ENCODE assay signal across 26 cellular contexts in genomic region chr1:111976332-111976731, GRCh38. TPM values are rescaled to one million over a fixed set of nuclear protein-coding genes. Genes with fewer than 3 reads are reported as not detected.
DNase-seq lines count a peak whose midpoint lies in the region; ATAC-seq, FAIRE-seq and TF ChIP-seq lines count a peak whose summit lies in the region.
"Had no signal": no experiment of that assay in that cellular context is flagged by ENCODE, and none has a peak within 500 bp of the region (broad histone marks: within the 10 kb centered on the region; RNA-seq: fewer than 3 reads in every experiment).

No MANE protein-coding gene starts in this region.

- H3K36me3 ChIP-seq in HepG2 (replicated peaks in 1 of 2; ENCODE audit: control insufficient read depth in 1 of 2, insufficient read depth in 2 of 2, low read length in 2 of 2) (no peaks in the 10 kb centered on the region), smooth muscle cell (ENCODE audit: low read depth) (no peaks in the 10 kb centered on the region)
- H3K36me3 ChIP-seq: neutrophil had no signal

- POLR2A ChIA-PET in HepG2 (lab: Yijun Ruan, JAX), result no interaction called here

- CTCF ChIA-PET in HepG2 (lab: Yijun Ruan, JAX; ENCODE audit: low intra/inter-chr PET ratio, low total read pairs), result no interaction called here

- H3K4me1 ChIP-seq in HepG2 (ENCODE audit: insufficient read depth, low read length) (peaks cover 41% of the 10 kb centered on the region), smooth muscle cell (ENCODE audit: low read depth) (peaks cover 2% of the 10 kb centered on the region)
- H3K4me1 ChIP-seq: suprapubic skin had no signal

- DNase-seq in NCI-H1417 (lab: John Stamatoyannopoulos, UW) (peak; percentile 43 to 64 (median 47)), NCI-H1417 treated with DMSO at 0.1 percent for 48 hours (lab: John Stamatoyannopoulos, UW) (no peak), NCI-H2196 (lab: John Stamatoyannopoulos, UW; ENCODE audit: unreplicated experiment) (peak; percentile 57), SHP77 (lab: John Stamatoyannopoulos, UW) (peak; percentile 53 to 61), HepG2 (ENCODE audit: low spot score) (peak; percentile 39), HPDE6-E6E7 (ENCODE audit: extremely low spot score) (no peak), smooth muscle cell (lab: John Stamatoyannopoulos, UW; ENCODE audit: unreplicated experiment) (no peak), cortex of kidney (lab: John Stamatoyannopoulos, UW) (no peak)
- DNase-seq: activated CD4-positive, alpha-beta T cell treated with anti-CD3 and anti-CD28 coated beads, Interleukin-2, amount 50 U/mL, for 48 hours; activated CD4-positive, CD25-positive, alpha-beta regulatory T cell; activated CD8-positive, alpha-beta memory T cell treated with anti-CD3 and anti-CD28 coated beads, Interleukin-2, amount 50 U/mL, for 48 hours; activated naive CD8-positive, alpha-beta T cell treated with anti-CD3 and anti-CD28 coated beads for 36 hours; effector memory CD4-positive, alpha-beta T cell; H9; KG1; MV-4-11; stimulated activated CD4-positive, alpha-beta T cell treated with anti-CD3 and anti-CD28 coated beads, Interleukin-2, amount 100 ng/mL, for 24 hours; T-helper 9 cell had no signal

- H3K9me3 ChIP-seq in HepG2 (ENCODE audit: low read length), result no peaks in the 10 kb centered on the region
- no peaks in the 10 kb centered on the region for H3K9me3 ChIP-seq in smooth muscle cell (replicated peaks; ENCODE audit: low read depth)
- H3K9me3 ChIP-seq: neutrophil, suprapubic skin had no signal

- H3K4me2 ChIP-seq in HepG2 (ENCODE audit: low read depth, low read length) (peak overlapping the region; percentile 41), smooth muscle cell (no peak overlapping the region)

- H3K27ac ChIP-seq in HepG2 (ENCODE audit: extremely low read length, insufficient read depth, low read length) (no peak overlapping the region), smooth muscle cell (ENCODE audit: low read depth) (no peak overlapping the region)
- H3K27ac ChIP-seq: neutrophil, skin epidermis, suprapubic skin had no signal

- peak; percentile 18 for FAIRE-seq in HepG2 (lab: Jason Lieb, UNC)
- FAIRE-seq: A204.1 had no signal

- no peaks in the 10 kb centered on the region for H3F3A ChIP-seq in smooth muscle cell (ENCODE audit: low read depth)

- no peak overlapping the region for H2AFZ ChIP-seq in HepG2 (ENCODE audit: low read length)
- H2AFZ ChIP-seq in smooth muscle cell (ENCODE audit: low read depth), result no peak overlapping the region

- TF ChIP-seq POLR2A in HepG2 (IDR thresholded peaks at IDR 0.05; ENCODE audit: insufficient read depth in 1 of 2, low read depth in 2 of 2, low read length in 2 of 2), result no peak

- no peak for TF ChIP-seq CTCF in HepG2 (CRISPR knock-in tag; IDR thresholded peaks at IDR 0.05)
- no peak for TF ChIP-seq CTCF in smooth muscle cell (IDR thresholded peaks at IDR 0.05; ENCODE audit: borderline replicate concordance, insufficient read depth, poor library complexity, severe bottlenecking)

- 2% methylated on average over 5 of the region's 5 CpGs for WGBS in HepG2 (ENCODE audit: low lambda C conversion rate)
- 78% methylated on average over 5 of the region's 5 CpGs for WGBS in smooth muscle cell (ENCODE audit: low lambda C conversion rate)

- no peaks in the 10 kb centered on the region for H3K79me2 ChIP-seq in HepG2 (ENCODE audit: insufficient read depth, low read length)
- H3K79me2 ChIP-seq in smooth muscle cell (ENCODE audit: low read depth), result no peaks in the 10 kb centered on the region

- intact Hi-C loops in HepG2 (cut with micrococcal nuclease; ENCODE audit: unreplicated experiment), result no loop called here

- no TSS peak for BruUV-seq in HepG2 (replicated peaks; lab: Mats Ljungman, UMichigan)

- TF ChIP-seq EP300 in HepG2 (IDR thresholded peaks at IDR 0.05; ENCODE audit: low read depth in 2 of 2, low read length in 2 of 2) (no peak), HepG2 (CRISPR knock-in tag; IDR thresholded peaks at IDR 0.05; ENCODE audit: borderline replicate concordance) (no peak)

- H3K9ac ChIP-seq in HepG2 (ENCODE audit: insufficient read depth, low read depth, low read length), result no peak overlapping the region
- H3K9ac ChIP-seq in smooth muscle cell (ENCODE audit: low read depth), result no peak overlapping the region

- H3K4me3 ChIP-seq in HepG2 (replicated peaks in 1 of 3; ENCODE audit: insufficient read depth in 1 of 3, low read depth in 2 of 3, low read length in 3 of 3) (no peak overlapping the region), smooth muscle cell (no peak overlapping the region)
- H3K4me3 ChIP-seq: skin epidermis, suprapubic skin had no signal

- H4K20me1 ChIP-seq in HepG2 (ENCODE audit: insufficient read depth, low read length), result no peaks in the 10 kb centered on the region
- H4K20me1 ChIP-seq in smooth muscle cell (ENCODE audit: low read depth), result no peaks in the 10 kb centered on the region

- peaks cover 0 to 12% of the 10 kb centered on the region in 2 experiments; a peak in 1 of 5 replicates for H3K27me3 ChIP-seq in HepG2 (ENCODE audit: control insufficient read depth in 1 of 2, insufficient read depth in 2 of 2, low read length in 2 of 2)
- H3K27me3 ChIP-seq in smooth muscle cell (ENCODE audit: low read depth), result peaks cover 3% of the 10 kb centered on the region
- H3K27me3 ChIP-seq: suprapubic skin had no signal

- peak; percentile 72 for ATAC-seq in HepG2
- ATAC-seq: stimulated activated effector memory CD8-positive, alpha-beta T cell treated with anti-CD3 and anti-CD28 coated beads, Interleukin-12 subunit alpha, Interleukin-12 subunit beta, amount 100 ng/mL, for 72 hours had no signal

- no peak for TF ChIP-seq RAD21 in HepG2 (CRISPR knock-in tag; IDR thresholded peaks at IDR 0.05)

- in situ Hi-C loops in HepG2 (cut with HindIII; ENCODE audit: extremely low pct_ligation_motif_present, low pct_unique_long_range_greater_than_20kb), result no loop called here

TF ChIP-seq in HepG2, 621 proteins besides CTCF, POLR2A, EP300 and RAD21:
- TF ChIP-seq FOSL2 (CRISPR knock-in tag; IDR thresholded peaks at IDR 0.05) (peak; percentile 48; the same call in 1 of the 2 replicates), ZNF788 (CRISPR knock-in tag; IDR thresholded peaks at IDR 0.05; ENCODE audit: borderline replicate concordance) (0 out of 2 replicates have a peak, but pooled peaks have one; percentile 4), ZNF343 (CRISPR knock-in tag; IDR thresholded peaks at IDR 0.05) (no peak), ZNF629 (CRISPR knock-in tag; conservative IDR thresholded peaks at IDR 0.05) (no peak), ZNF772 (CRISPR knock-in tag; IDR thresholded peaks at IDR 0.05) (0 out of 2 replicates have a peak, but pooled peaks have one; percentile 6), ZFP41 (CRISPR knock-in tag; IDR thresholded peaks at IDR 0.05; ENCODE audit: borderline replicate concordance) (no peak)

RNA-seq across cellular contexts. Expression of gene KCND3, which starts 13.1 kb away (rescaled TPM):
- not detected in 2 replicates for total RNA-seq in HepG2 (2016; rRNA removed; fragmentation: Illumina TruSeq; extraction: Trizol)
- total RNA-seq in HepG2 (2016; cell fraction: cytosol; rRNA removed; fragmentation: Illumina TruSeq; extraction: Trizol; ENCODE audit: low read depth), result not detected in 2 replicates
- total RNA-seq in HepG2 (2016; cell fraction: insoluble cytoplasmic fraction; rRNA removed; fragmentation: Illumina TruSeq; extraction: Trizol), result not detected in 2 replicates
- not detected in 2 replicates for total RNA-seq in HepG2 (2016; cell fraction: membrane; rRNA removed; fragmentation: Illumina TruSeq; extraction: Trizol)
- total RNA-seq in HepG2 (2016; cell fraction: nucleus; rRNA removed; fragmentation: Illumina TruSeq; extraction: Trizol), result not detected in 2 replicates
- polyA plus RNA-seq in HepG2 (2011; rRNA removed), result 0.04 and 0.09 TPM in 2 replicates
- polyA plus RNA-seq in HepG2 (2011; cell fraction: cytosol; rRNA removed), result 0.03 and 0.05 TPM in 2 replicates
- 0.02 and 0.11 TPM in 2 replicates for polyA plus RNA-seq in HepG2 (2011; cell fraction: nucleus; rRNA removed)
- not detected in 2 replicates for polyA plus RNA-seq in HepG2 (2012)
- polyA plus RNA-seq in HepG2 (2016; cell fraction: cytosol; fragmentation: Illumina TruSeq; extraction: Trizol; ENCODE audit: low read depth), result not detected in 2 replicates
- polyA plus RNA-seq in HepG2 (2016; cell fraction: insoluble cytoplasmic fraction; fragmentation: Illumina TruSeq; extraction: Trizol; ENCODE audit: low read depth), result not detected in 2 replicates
- polyA plus RNA-seq in HepG2 (2016; cell fraction: membrane; fragmentation: Illumina TruSeq; extraction: Trizol; ENCODE audit: low read depth), result not detected in 2 replicates
- polyA plus RNA-seq in HepG2 (2016; cell fraction: nucleus; fragmentation: Illumina TruSeq; extraction: Trizol; ENCODE audit: insufficient read depth, low read depth), result not detected in 2 replicates
- polyA minus RNA-seq in HepG2 (2011; rRNA and poly(A)+ RNA removed; ENCODE audit: low replicate concordance), result 0.20 TPM in 1 of 2 replicates, not detected in the other
- 0.10 TPM in 1 of 2 replicates, not detected in the other for polyA minus RNA-seq in HepG2 (2011; cell fraction: cytosol; rRNA and poly(A)+ RNA removed)
- polyA minus RNA-seq in HepG2 (2011; cell fraction: nucleus; rRNA and poly(A)+ RNA removed), result 0.12 TPM in 1 of 2 replicates, not detected in the other
- total RNA-seq in smooth muscle cell, result 2.2 and 3.6 TPM in 2 replicates
- 0.84 and 0.97 TPM in 2 replicates for polyA plus RNA-seq in smooth muscle cell
- total RNA-seq: activated naive CD8-positive, alpha-beta T cell treated with anti-CD3 and anti-CD28 coated beads for 36 hours; activated T-helper 2 cell treated with anti-CD3 and anti-CD28 coated beads, Interferon-gamma antibody, Interleukin-2, Interleukin-4, amounts not matched to agents 10 μg/mL and 5 μg/mL and 100 μg/mL, durations not matched to agents 14 hours and 24 hours and 36 hours; HT-29; RPMI7951 had no signal

Comparison
In these comparisons a context has a peak if more than half of its experiments do, and no peak if none do; other contexts are left out.
1. DNase-seq: peak in NCI-H1417 (3 of 3), NCI-H2196 (single experiment), SHP77 (2 of 2) and HepG2 (single experiment); none in NCI-H1417 treated with DMSO at 0.1 percent for 48 hours (single experiment), HPDE6-E6E7 (single experiment), smooth muscle cell (single experiment) and cortex of kidney (single experiment).